Comparison of ENCODE assay signal across 8 cellular contexts in genomic region chr19:38263696-38264485, GRCh38. TPM values are rescaled to one million over a fixed set of nuclear protein-coding genes. Genes with fewer than 3 reads are reported as not detected.
DNase-seq lines count a peak whose midpoint lies in the region; ATAC-seq and TF ChIP-seq lines count a peak whose summit lies in the region.

No MANE protein-coding gene starts in this region.

- H3K4me3 ChIP-seq in lower lobe of right lung = peak overlapping the region; percentile 76

- intact Hi-C loops in lower lobe of right lung (cut with DNase I) = no loop called here

- ATAC-seq in lower lobe of right lung = peak; percentile 95 to 97

- no peak for TF ChIP-seq CTCF in lower lobe of right lung (IDR thresholded peaks at IDR 0.05)

- peaks cover 33% of the 10 kb centered on the region for H3K4me1 ChIP-seq in lower lobe of right lung

- H3K27ac ChIP-seq in cingulate gyrus (ENCODE audit: low read depth, low read length) (peak overlapping the region; percentile 77), lower lobe of right lung (peak overlapping the region; percentile 93)

- H3K27me3 ChIP-seq in lower lobe of right lung (ENCODE audit: low read depth) = no peaks in the 10 kb centered on the region

- H3K9me3 ChIP-seq in lower lobe of right lung = no peaks in the 10 kb centered on the region

- H3K36me3 ChIP-seq in lower lobe of right lung = no peaks in the 10 kb centered on the region

- DNase-seq in DMS79 treated with DMSO at 0.1 percent for 48 hours (lab: John Stamatoyannopoulos, UW) = peak; percentile 99
- no peak for DNase-seq in DMS79 (lab: John Stamatoyannopoulos, UW)
- DNase-seq in NCI-H128 (lab: John Stamatoyannopoulos, UW; ENCODE audit: unreplicated experiment) = peak; percentile 90
- DNase-seq in activated CD4-positive, CD25-positive, alpha-beta regulatory T cell treated with anti-CD3 and anti-CD28 coated beads, Interleukin-2, amount 50 U/mL, for 16 hours (ENCODE audit: low read depth, low spot score) = peak; percentile 52
- DNase-seq in lower lobe of right lung = no peak
- peak; percentile 21 for DNase-seq in stimulated activated CD8-positive, alpha-beta memory T cell treated with anti-CD3 and anti-CD28 coated beads, Interleukin-12 subunit alpha, Interleukin-12 subunit beta, amount 100 ng/mL, for 24 hours (ENCODE audit: extremely low read depth)
- no peak for DNase-seq in putamen (ENCODE audit: low spot score)

RNA-seq across cellular contexts. Expression of gene SPINT2, which starts 0.5 kb away (rescaled TPM):
- 202 TPM for total RNA-seq in lower lobe of right lung

RNA-seq across cellular contexts. Expression of gene PPP1R14A, which starts 7.7 kb away (rescaled TPM):
- total RNA-seq in lower lobe of right lung = 65.0 TPM

RNA-seq across cellular contexts. Expression of gene DPF1, which starts 39.9 kb away (rescaled TPM):
- not detected for total RNA-seq in lower lobe of right lung

RNA-seq across cellular contexts. Expression of gene C19orf33, which starts 40.2 kb away (rescaled TPM):
- total RNA-seq in lower lobe of right lung = 35.6 TPM

RNA-seq across cellular contexts. Expression of gene YIF1B, which starts 51.9 kb away (rescaled TPM):
- total RNA-seq in lower lobe of right lung = 38.9 TPM

Comparison
In these comparisons a context has a peak if more than half of its experiments do, and no peak if none do; other contexts are left out.
1. DNase-seq: peak in DMS79 treated with DMSO at 0.1 percent for 48 hours (single experiment), NCI-H128 (single experiment), activated CD4-positive, CD25-positive, alpha-beta regulatory T cell treated with anti-CD3 and anti-CD28 coated beads, Interleukin-2, amount 50 U/mL, for 16 hours (single experiment) and stimulated activated CD8-positive, alpha-beta memory T cell treated with anti-CD3 and anti-CD28 coated beads, Interleukin-12 subunit alpha, Interleukin-12 subunit beta, amount 100 ng/mL, for 24 hours (single experiment); none in DMS79 (single experiment), lower lobe of right lung (single experiment) and putamen (single experiment).